1 cellular context compared by ENCODE assay signal in genomic region chr11:119056397-119056999, GRCh38.
TF ChIP-seq lines count a peak whose summit lies in the region.

No MANE protein-coding gene starts in this region.

TF ChIP-seq in HepG2, 621 proteins besides CTCF, POLR2A, EP300 and RAD21 (continued from another document):
- peak; percentile 6; the same call in 1 of the 2 replicates for TF ChIP-seq ARID4A (CRISPR knock-in tag; IDR thresholded peaks at IDR 0.05; ENCODE audit: borderline replicate concordance)
- no peak for TF ChIP-seq POLR2AphosphoS2 (IDR thresholded peaks at IDR 0.05; ENCODE audit: low read depth, low read length)
- TF ChIP-seq TARDBP (CRISPR knock-in tag; IDR thresholded peaks at IDR 0.05), result no peak
- TF ChIP-seq RFX1 (IDR thresholded peaks at IDR 0.05), result no peak
- no peak for TF ChIP-seq ZMYM2 (CRISPR knock-in tag; IDR thresholded peaks at IDR 0.05)
- peak; percentile 34; the same call in 1 of the 2 replicates for TF ChIP-seq ZNF891 (CRISPR knock-in tag; IDR thresholded peaks at IDR 0.05)
- no peak for TF ChIP-seq ATF5 (CRISPR knock-in tag; IDR thresholded peaks at IDR 0.05; ENCODE audit: low read depth)
- no peak; the same call in 1 of the 2 replicates for TF ChIP-seq ZNF607 (CRISPR knock-in tag; IDR thresholded peaks at IDR 0.05; ENCODE audit: borderline replicate concordance)
- no peak for TF ChIP-seq ZNF766 (CRISPR knock-in tag; IDR thresholded peaks at IDR 0.05; ENCODE audit: borderline replicate concordance)
- TF ChIP-seq ZSCAN9 (CRISPR knock-in tag; IDR thresholded peaks at IDR 0.05; ENCODE audit: borderline replicate concordance), result no peak
- TF ChIP-seq ZIK1 (CRISPR knock-in tag; IDR thresholded peaks at IDR 0.05; ENCODE audit: borderline replicate concordance, low read depth), result no peak
- TF ChIP-seq CREB3 (CRISPR knock-in tag; IDR thresholded peaks at IDR 0.05), result no peak
- TF ChIP-seq ZNF800 (CRISPR knock-in tag; IDR thresholded peaks at IDR 0.05), result 0 out of 2 replicates have a peak, but pooled peaks have one; percentile 6
- TF ChIP-seq YEATS4 (CRISPR knock-in tag; IDR thresholded peaks at IDR 0.05; ENCODE audit: borderline replicate concordance), result no peak; the same call in 1 of the 2 replicates
- TF ChIP-seq HOXA5 (CRISPR knock-in tag; IDR thresholded peaks at IDR 0.05), result peak; percentile 38; the same call in 1 of the 2 replicates
- TF ChIP-seq EEA1 (CRISPR knock-in tag; IDR thresholded peaks at IDR 0.05; ENCODE audit: borderline replicate concordance), result peak; percentile 38; the same call in 1 of the 2 replicates
- no peak for TF ChIP-seq ZNF556 (CRISPR knock-in tag; IDR thresholded peaks at IDR 0.05; ENCODE audit: borderline replicate concordance)
- TF ChIP-seq ELF3 (CRISPR knock-in tag; IDR thresholded peaks at IDR 0.05), result no peak
- TF ChIP-seq MYPOP (CRISPR knock-in tag; IDR thresholded peaks at IDR 0.05), result no peak
- TF ChIP-seq GZF1 (CRISPR knock-in tag; IDR thresholded peaks at IDR 0.05), result no peak
- TF ChIP-seq ZNF512 (CRISPR knock-in tag; IDR thresholded peaks at IDR 0.05), result no peak
- peak; percentile 55; the same call in 1 of the 2 replicates for TF ChIP-seq MEIS2 (CRISPR knock-in tag; IDR thresholded peaks at IDR 0.05)
- peak; percentile 51; the same call in 1 of the 2 replicates for TF ChIP-seq ZNF232 (CRISPR knock-in tag; IDR thresholded peaks at IDR 0.05; ENCODE audit: borderline replicate concordance)
TF ChIP-seq in HepG2: peak in this region for 38.
